ENCODE assay signal across 7 cellular contexts in genomic region chr11:34053161-34053686, GRCh38. TPM values are rescaled to one million over a fixed set of nuclear protein-coding genes. Genes with fewer than 3 reads are reported as not detected.
DNase-seq lines count a peak whose midpoint lies in the region; ATAC-seq and TF ChIP-seq lines count a peak whose summit lies in the region.

No MANE protein-coding gene starts in this region.

- under 1% methylated on average over 24 of the region's 24 CpGs for WGBS in liver

- H3K27me3 ChIP-seq in liver (ENCODE audit: control insufficient read depth in 4 of 4, insufficient read depth in 4 of 4, low read length in 3 of 4) = no peaks in the 10 kb centered on the region

- peak overlapping the region; percentile 97 for H3K4me3 Mint-ChIP-seq in dendritic cell treated with granulocyte-macrophage colony-stimulating factor and Interleukin-4, amounts not matched to agents 40 ng/mL and 50 ng/mL, for 4 days

- H3K36me3 ChIP-seq in liver (ENCODE audit: control insufficient read depth in 4 of 4, insufficient read depth in 3 of 4, low read depth in 1 of 4, low read length in 3 of 4) = no peaks in the 10 kb centered on the region

- H3K4me1 ChIP-seq in liver (ENCODE audit: control insufficient read depth in 4 of 4, insufficient read depth in 4 of 4, low read length in 3 of 4) = peaks cover 7 to 45% (median 39%) of the 10 kb centered on the region in 4 donors

- DNase-seq in NCI-H345 (lab: John Stamatoyannopoulos, UW) = peak; percentile 80
- peak; percentile 71 for DNase-seq in activated CD4-positive, alpha-beta T cell treated with anti-CD3 and anti-CD28 coated beads, Interleukin-2, amount 50 U/mL, for 1 hour
- DNase-seq in stimulated activated CD4-positive, alpha-beta T cell treated with anti-CD3 and anti-CD28 coated beads, Interleukin-4, amount 100 ng/mL, for 4 hours = peak; percentile 74 to 84

- H3K9me3 ChIP-seq in liver (ENCODE audit: control insufficient read depth in 4 of 4, low read length in 3 of 4) = no peaks in the 10 kb centered on the region

- H3K27ac Mint-ChIP-seq in dendritic cell treated with granulocyte-macrophage colony-stimulating factor and Interleukin-4, amounts not matched to agents 40 ng/mL and 50 ng/mL, for 4 days = peak overlapping the region; percentile 94

- TF ChIP-seq CTCF in liver (IDR thresholded peaks at IDR 0.05; ENCODE audit: low read depth, low read length, missing input control) = no peak

- H3K36me3 Mint-ChIP-seq in dendritic cell treated with granulocyte-macrophage colony-stimulating factor and Interleukin-4, amounts not matched to agents 40 ng/mL and 50 ng/mL, for 4 days (ENCODE audit: low read depth) = peaks cover 40% of the 10 kb centered on the region

- TF ChIP-seq RAD21 in liver (IDR thresholded peaks at IDR 0.05) = peak in 1 of 2 donors; percentile 7

- H3K9ac ChIP-seq in liver (ENCODE audit: low read depth in 1 of 2, low read length in 2 of 2) = peak overlapping the region; percentile 90 to 99

- peaks cover 34% of the 10 kb centered on the region for H3K4me1 Mint-ChIP-seq in dendritic cell treated with granulocyte-macrophage colony-stimulating factor and Interleukin-4, amounts not matched to agents 40 ng/mL and 50 ng/mL, for 4 days (ENCODE audit: low read depth)

- H3K9me3 Mint-ChIP-seq in dendritic cell treated with granulocyte-macrophage colony-stimulating factor and Interleukin-4, amounts not matched to agents 40 ng/mL and 50 ng/mL, for 4 days = no peaks in the 10 kb centered on the region

- peak; percentile 35 for ATAC-seq in GM18505 (IDR thresholded peaks at IDR 0.05; ENCODE audit: unreplicated experiment)
- ATAC-seq in HG03025 (IDR thresholded peaks at IDR 0.05; ENCODE audit: low FRiP score, unreplicated experiment) = peak; percentile 33

- peak; percentile 55 for TF ChIP-seq POLR2A in GM18505 (IDR thresholded peaks at IDR 0.05; ENCODE audit: borderline replicate concordance, extremely low read depth, insufficient read depth, insufficient read length)

- no peaks in the 10 kb centered on the region for H3K27me3 Mint-ChIP-seq in dendritic cell treated with granulocyte-macrophage colony-stimulating factor and Interleukin-4, amounts not matched to agents 40 ng/mL and 50 ng/mL, for 4 days

- H3K27ac ChIP-seq in liver (ENCODE audit: low read depth in 1 of 2, low read length in 2 of 2) = peak overlapping the region; percentile 97 to 99

- intact Hi-C loops in dendritic cell treated with granulocyte-macrophage colony-stimulating factor and Interleukin-4, amounts not matched to agents 40 ng/mL and 50 ng/mL, for 4 days (cut with micrococcal nuclease) = loop anchor here (5.0 kb wide), 1 partner anchor 864 kb away; the partner anchor contains the start of genes APIP and PDHX

- H3K4me3 ChIP-seq in liver (ENCODE audit: low read depth in 1 of 3, low read length in 3 of 3) = peak overlapping the region; percentile 95 to 100 (median 97)

TF ChIP-seq in liver, 16 proteins besides CTCF, POLR2A, EP300 and RAD21:
- no peak for TF ChIP-seq JUND (IDR thresholded peaks at IDR 0.05)
- peak; percentile 96 for TF ChIP-seq YY1 (IDR thresholded peaks at IDR 0.05)
- TF ChIP-seq NR2F2 (IDR thresholded peaks at IDR 0.05) = no peak
- peak; percentile 60 for TF ChIP-seq MAX (IDR thresholded peaks at IDR 0.05)
- TF ChIP-seq ZBTB33 (IDR thresholded peaks at IDR 0.05) = no peak

RNA-seq across cellular contexts. Expression of gene CAPRIN1, which starts 1.7 kb away (rescaled TPM):
- total RNA-seq in liver = 100 to 1,000 TPM in 1 of 2 donors, 10 to 100 TPM in 1; 78.4 to 112 TPM
- polyA plus RNA-seq in liver = 10 to 100 TPM; 19.5 to 34.6 TPM

RNA-seq across cellular contexts. Expression of gene NAT10, which starts 52.2 kb away (rescaled TPM):
- total RNA-seq in liver = 10 to 100 TPM; 13.5 to 13.6 TPM
- 10 to 100 TPM in 1 of 2 donors, 1 to 10 TPM in 1; 9.1 to 14.0 TPM for polyA plus RNA-seq in liver

Comparison
In these comparisons a context has a peak if more than half of its experiments do, and no peak if none do; other contexts are left out.
1. Peak in every context shown above with its lines: DNase-seq, ATAC-seq, H3K4me3 ChIP-seq and H3K27ac ChIP-seq.